9 cellular contexts compared by ENCODE assay signal in the genomic region with DNA sequence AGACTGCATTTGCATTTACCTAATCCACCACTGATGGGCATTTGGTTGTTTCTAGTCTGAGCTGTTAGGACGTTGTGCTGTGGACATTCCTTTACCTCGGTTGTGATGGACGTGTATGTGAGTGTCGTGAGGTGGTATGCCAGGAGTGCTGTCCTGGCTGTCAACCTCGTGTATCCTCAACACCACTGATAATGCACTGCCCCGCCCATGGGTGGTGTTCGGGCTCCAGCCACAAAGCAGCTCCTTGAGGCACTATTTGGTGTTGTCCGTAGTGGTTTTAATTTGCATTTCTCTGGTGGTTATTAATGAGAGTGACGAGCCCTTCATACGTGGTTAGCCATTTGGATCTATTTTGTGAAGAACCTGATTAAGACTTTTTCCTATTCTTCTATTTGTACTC.
A peak's percentile ranks its signal among the peaks of the same experiment; 100 is the strongest.
DNase-seq lines count a peak whose midpoint lies in the region; ATAC-seq and TF ChIP-seq lines count a peak whose summit lies in the region.
"Had no signal": no experiment of that assay in that cellular context is flagged by ENCODE, and none has a peak within 500 bp of the region (broad histone marks: within the 10 kb centered on the region; RNA-seq: fewer than 3 reads in every experiment).

No MANE protein-coding gene starts in this region.

- no peak for DNase-seq in left cardiac atrium
- no peak for DNase-seq in left lung
- no peak for DNase-seq in NK-92 treated with Interleukin-12 subunit alpha and Interleukin-12 subunit beta, amount 100 ng/mL, for 24 hours (lab: John Stamatoyannopoulos, UW)
- DNase-seq in DMS 273 treated with DMSO at 0.1 percent for 48 hours (lab: John Stamatoyannopoulos, UW) = no peak
- DNase-seq in activated CD4-positive, alpha-beta T cell treated with anti-CD3 and anti-CD28 coated beads, Interleukin-2, amount 50 U/mL, for 48 hours = no peak
- DNase-seq: activated CD8-positive, alpha-beta memory T cell treated with anti-CD3 and anti-CD28 coated beads for 24 hours had no signal

- no peaks in the 10 kb centered on the region for H3K36me3 ChIP-seq in left lung

- no peak overlapping the region for H3K4me3 ChIP-seq in left lung

- no peak for TF ChIP-seq CTCF in left lung (IDR thresholded peaks at IDR 0.05)

- no peaks in the 10 kb centered on the region for H3K27me3 ChIP-seq in left lung

- intact Hi-C loops in left cardiac atrium (cut with DNase I) (no loop called here), left lung (cut with DNase I) (no loop called here)

- TF ChIP-seq POLR2A in GM18505 (IDR thresholded peaks at IDR 0.05; ENCODE audit: borderline replicate concordance, extremely low read depth, insufficient read depth, insufficient read length) = no peak

- no peak overlapping the region for H3K27ac ChIP-seq in left lung

- H3K4me1 ChIP-seq in left lung = peaks cover 3 to 70% of the 10 kb centered on the region in 2 donors

- H3K9me3 ChIP-seq in left lung = no peaks in the 10 kb centered on the region

- peak; percentile 52 for ATAC-seq in GM18505 (IDR thresholded peaks at IDR 0.05; ENCODE audit: unreplicated experiment)
- ATAC-seq in GM21423 (IDR thresholded peaks at IDR 0.05; ENCODE audit: unreplicated experiment) = peak; percentile 79
- ATAC-seq in HG03378 (IDR thresholded peaks at IDR 0.05; ENCODE audit: unreplicated experiment) = peak; percentile 68
- ATAC-seq in left cardiac atrium = peak; percentile 56 to 77
- no peak for ATAC-seq in left lung
